18 cellular contexts compared by ENCODE assay signal in the genomic region with DNA sequence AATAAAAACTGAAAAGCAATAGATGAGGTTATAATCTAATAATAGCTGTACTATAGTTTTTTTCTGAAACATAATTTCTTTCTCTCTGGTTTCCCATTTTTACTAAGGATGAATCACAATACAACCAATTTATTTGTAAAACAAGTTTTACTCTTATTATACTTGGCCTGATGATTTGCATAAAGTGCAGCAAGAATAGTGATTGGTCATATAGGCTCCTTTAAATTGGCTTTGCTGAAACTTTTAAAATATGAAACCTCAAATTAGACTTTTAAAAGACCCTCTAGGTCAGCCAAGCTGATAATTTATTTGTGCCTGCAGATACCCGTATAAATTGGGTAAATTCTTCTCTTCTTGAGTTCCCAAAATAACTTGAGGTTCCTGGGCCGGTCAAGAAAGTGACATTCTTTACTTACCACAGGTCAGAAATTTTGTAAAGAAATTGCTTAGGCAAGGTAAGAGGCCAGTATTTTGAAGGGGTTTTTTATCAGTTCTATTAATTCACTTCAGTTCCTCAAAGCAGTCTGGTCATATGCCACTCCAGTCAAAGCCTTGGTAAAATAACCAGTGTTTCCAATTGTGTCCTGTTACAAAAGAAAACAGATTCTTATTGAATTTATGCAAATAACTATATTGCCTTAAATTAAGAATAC.
DNase-seq lines count a peak whose midpoint lies in the region; ATAC-seq and TF ChIP-seq lines count a peak whose summit lies in the region.
"Had no signal": no experiment of that assay in that cellular context is flagged by ENCODE, and none has a peak within 500 bp of the region (broad histone marks: within the 10 kb centered on the region; RNA-seq: fewer than 3 reads in every experiment).

No MANE protein-coding gene starts in this region.

- H3K27me3 ChIP-seq in KMS-11 (ENCODE audit: insufficient read depth, low read depth) (no peaks in the 10 kb centered on the region), smooth muscle cell (ENCODE audit: low read depth) (no peaks in the 10 kb centered on the region), spleen (replicated peaks in 1 of 7) (no peaks in the 10 kb centered on the region)
- H3K27me3 ChIP-seq: BLaER1 treated with 17β-estradiol and CSF1 and Interleukin-3, amounts not matched to agents 10 nM and 100 nM had no signal

- H3K4me1 Mint-ChIP-seq in activated CD4-positive, alpha-beta T cell treated with anti-CD3 and anti-CD28 coated beads for 36 hours: peaks cover 20% of the 10 kb centered on the region
- peaks cover 6% of the 10 kb centered on the region for H3K4me1 Mint-ChIP-seq in activated T-helper 17 cell treated with anti-CD3 and anti-CD28 coated beads, Interleukin-2, amount 50 U/mL, for 72 hours
- H3K4me1 Mint-ChIP-seq: B cell had no signal

- TF ChIP-seq CTCF in KMS-11 (conservative IDR thresholded peaks at IDR 0.05; ENCODE audit: low read depth, low read length) (no peak), smooth muscle cell (IDR thresholded peaks at IDR 0.05; ENCODE audit: borderline replicate concordance, insufficient read depth, poor library complexity, severe bottlenecking) (no peak), spleen (IDR thresholded peaks at IDR 0.05 in 8 of 11, conservative IDR thresholded peaks at IDR 0.05 in 3 of 11) (no peak)

- ATAC-seq in activated CD4-positive, alpha-beta T cell treated with anti-CD3 and anti-CD28 coated beads for 36 hours: peak; percentile 26
- peak; percentile 35 for ATAC-seq in activated T-helper 17 cell treated with anti-CD3 and anti-CD28 coated beads, Interleukin-2, amount 50 U/mL, for 72 hours (replicated peaks)
- ATAC-seq: CD8-positive, alpha-beta T cell; HCT116 had no signal

- no peaks in the 10 kb centered on the region for H3K27me3 Mint-ChIP-seq in activated CD4-positive, alpha-beta T cell treated with anti-CD3 and anti-CD28 coated beads for 36 hours
- H3K27me3 Mint-ChIP-seq in activated T-helper 17 cell treated with anti-CD3 and anti-CD28 coated beads, Interleukin-2, amount 50 U/mL, for 72 hours: no peaks in the 10 kb centered on the region
- H3K27me3 Mint-ChIP-seq: B cell had no signal

- H3K27ac ChIP-seq in KMS-11: no peak overlapping the region
- H3K27ac ChIP-seq in smooth muscle cell (ENCODE audit: low read depth): peak overlapping the region; percentile 30
- H3K27ac ChIP-seq in spleen: no peak overlapping the region
- H3K27ac ChIP-seq: BLaER1 treated with 17β-estradiol and CSF1 and Interleukin-3, amounts not matched to agents 10 nM and 100 nM; HL-60 had no signal

- no peaks in the 10 kb centered on the region for H3F3A ChIP-seq in smooth muscle cell (ENCODE audit: low read depth)

- peaks cover 20% of the 10 kb centered on the region for H3K4me1 ChIP-seq in KMS-11 (ENCODE audit: low read depth, poor library complexity, severe bottlenecking)
- no peaks in the 10 kb centered on the region for H3K4me1 ChIP-seq in smooth muscle cell (ENCODE audit: low read depth)
- no peaks in the 10 kb centered on the region for H3K4me1 ChIP-seq in spleen
- H3K4me1 ChIP-seq: BLaER1 treated with 17β-estradiol and CSF1 and Interleukin-3, amounts not matched to agents 10 nM and 100 nM had no signal

- POLR2A ChIA-PET in activated CD4-positive, alpha-beta T cell treated with anti-CD3 and anti-CD28 coated beads for 36 hours (lab: Charles Lee): interaction anchor here (0.7 kb wide), 1 partner anchor 41 kb away, joined by 3 read pairs; no protein-coding TSS in a partner anchor

- DNase-seq in activated CD4-positive, alpha-beta T cell treated with anti-CD3 and anti-CD28 coated beads for 36 hours: no peak
- no peak for DNase-seq in activated CD4-positive, alpha-beta T cell treated with anti-CD3 and anti-CD28 coated beads, Interleukin-2, amount 50 U/mL, for 48 hours
- DNase-seq in smooth muscle cell (lab: John Stamatoyannopoulos, UW; ENCODE audit: unreplicated experiment) (no peak), SKM-1 (lab: John Stamatoyannopoulos, UW; ENCODE audit: unreplicated experiment) (no peak), spleen (no peak), T-helper 9 cell (no peak)
- DNase-seq: 8988T; CD8-positive, alpha-beta T cell; GDM1; GOT3; H7; HFFc6 had no signal

- no peak overlapping the region for H3K9ac ChIP-seq in KMS-11
- H3K9ac ChIP-seq in smooth muscle cell (ENCODE audit: low read depth): no peak overlapping the region
- H3K9ac ChIP-seq: BLaER1 treated with 17β-estradiol and CSF1 and Interleukin-3, amounts not matched to agents 10 nM and 100 nM had no signal

- H4K20me1 ChIP-seq in KMS-11 (ENCODE audit: insufficient read depth) (no peaks in the 10 kb centered on the region), smooth muscle cell (ENCODE audit: low read depth) (no peaks in the 10 kb centered on the region)
- H4K20me1 ChIP-seq: BLaER1 treated with 17β-estradiol and CSF1 and Interleukin-3, amounts not matched to agents 10 nM and 100 nM had no signal

- H3K79me2 ChIP-seq in KMS-11 (ENCODE audit: insufficient read depth, low read depth) (no peaks in the 10 kb centered on the region), smooth muscle cell (ENCODE audit: low read depth) (no peaks in the 10 kb centered on the region)

- TF ChIP-seq POLR2A in spleen (IDR thresholded peaks at IDR 0.05): no peak

- H3K4me2 ChIP-seq in KMS-11 (peak overlapping the region; percentile 10), smooth muscle cell (no peak overlapping the region)
- H3K4me2 ChIP-seq: BLaER1 treated with 17β-estradiol and CSF1 and Interleukin-3, amounts not matched to agents 10 nM and 100 nM had no signal

- intact Hi-C loops in activated CD4-positive, alpha-beta T cell treated with anti-CD3 and anti-CD28 coated beads for 36 hours (cut with DNase I, micrococcal nuclease): loop anchor here in 1 of 2 experiments (5.0 kb wide), 1 partner anchor 34 kb away; no protein-coding TSS in a partner anchor
- intact Hi-C loops in spleen (cut with DNase I; ENCODE audit: low total_unique reads): no loop called here

- 86% methylated on average over 2 of the region's 2 CpGs for WGBS in smooth muscle cell (ENCODE audit: low lambda C conversion rate)
- WGBS in spleen, 5 donors: 65 to 87% (median 73%) methylated on average over 2 of the region's 2 CpGs

- H3K36me3 ChIP-seq in KMS-11 (ENCODE audit: insufficient read depth) (no peaks in the 10 kb centered on the region), smooth muscle cell (ENCODE audit: low read depth) (no peaks in the 10 kb centered on the region), spleen (no peaks in the 10 kb centered on the region)
- H3K36me3 ChIP-seq: BLaER1 treated with 17β-estradiol and CSF1 and Interleukin-3, amounts not matched to agents 10 nM and 100 nM had no signal

- no peak overlapping the region for H2AFZ ChIP-seq in KMS-11 (ENCODE audit: low read depth)
- no peak overlapping the region for H2AFZ ChIP-seq in smooth muscle cell (ENCODE audit: low read depth)

- no peak overlapping the region for H3K4me3 Mint-ChIP-seq in activated CD4-positive, alpha-beta T cell treated with anti-CD3 and anti-CD28 coated beads for 36 hours
- no peak overlapping the region for H3K4me3 Mint-ChIP-seq in activated T-helper 17 cell treated with anti-CD3 and anti-CD28 coated beads, Interleukin-2, amount 50 U/mL, for 72 hours
- H3K4me3 Mint-ChIP-seq: B cell; CD8-positive, alpha-beta T cell; HFFc6 had no signal

- no peaks in the 10 kb centered on the region for H3K9me3 ChIP-seq in smooth muscle cell (replicated peaks; ENCODE audit: low read depth)
- peaks cover 0 to 18% (median 13%) of the 10 kb centered on the region in 8 donors for H3K9me3 ChIP-seq in spleen

- peaks cover 5% of the 10 kb centered on the region for H3K9me3 Mint-ChIP-seq in activated CD4-positive, alpha-beta T cell treated with anti-CD3 and anti-CD28 coated beads for 36 hours (ENCODE audit: low read depth)
- H3K9me3 Mint-ChIP-seq in activated T-helper 17 cell treated with anti-CD3 and anti-CD28 coated beads, Interleukin-2, amount 50 U/mL, for 72 hours: no peaks in the 10 kb centered on the region

- CTCF ChIA-PET in activated CD4-positive, alpha-beta T cell treated with anti-CD3 and anti-CD28 coated beads for 36 hours (lab: Charles Lee): interaction anchor here (1.0 to 1.2 kb wide), 2 partner anchors 37 to 54 kb away, joined by 3 read pairs; no protein-coding TSS in a partner anchor

- no peak overlapping the region for H3K27ac Mint-ChIP-seq in activated CD4-positive, alpha-beta T cell treated with anti-CD3 and anti-CD28 coated beads for 36 hours
- H3K27ac Mint-ChIP-seq in activated T-helper 17 cell treated with anti-CD3 and anti-CD28 coated beads, Interleukin-2, amount 50 U/mL, for 72 hours: no peak overlapping the region
- H3K27ac Mint-ChIP-seq: B cell; CD8-positive, alpha-beta T cell; HFFc6 had no signal

- no peaks in the 10 kb centered on the region for H3K36me3 Mint-ChIP-seq in activated CD4-positive, alpha-beta T cell treated with anti-CD3 and anti-CD28 coated beads for 36 hours (ENCODE audit: low read depth)
- no peaks in the 10 kb centered on the region for H3K36me3 Mint-ChIP-seq in activated T-helper 17 cell treated with anti-CD3 and anti-CD28 coated beads, Interleukin-2, amount 50 U/mL, for 72 hours (ENCODE audit: low read depth)
- H3K36me3 Mint-ChIP-seq: CD8-positive, alpha-beta T cell had no signal

- H3K4me3 ChIP-seq in KMS-11 (IDR thresholded peaks at IDR 0.05; ENCODE audit: insufficient read depth, low read depth, low read length) (no peak overlapping the region), smooth muscle cell (no peak overlapping the region), spleen (no peak overlapping the region)
- H3K4me3 ChIP-seq: BLaER1 treated with 17β-estradiol and CSF1 and Interleukin-3, amounts not matched to agents 10 nM and 100 nM had no signal
